26 cellular contexts compared by ENCODE assay signal in genomic region chr7:65609131-65609530, GRCh38.
"Had no signal": no experiment of that assay in that cellular context is flagged by ENCODE, and none has a peak within 500 bp of the region (broad histone marks: within the 10 kb centered on the region; RNA-seq: fewer than 3 reads in every experiment).

No MANE protein-coding gene starts in this region.

- H3K9me3 ChIP-seq: colonic mucosa, esophagus muscularis mucosa, esophagus squamous epithelium, gastrocnemius medialis, gastroesophageal sphincter, heart left ventricle, heart right ventricle had no signal

- H3K27ac ChIP-seq: colonic mucosa, coronary artery, dorsolateral prefrontal cortex, epithelial cell of prostate, esophagus muscularis mucosa, esophagus squamous epithelium, foreskin keratinocyte, gastrocnemius medialis, gastroesophageal sphincter, heart left ventricle, heart right ventricle had no signal

- H3K4me1 ChIP-seq: colonic mucosa, esophagus muscularis mucosa, esophagus squamous epithelium, foreskin keratinocyte, gastrocnemius medialis, gastroesophageal sphincter, heart left ventricle, heart right ventricle had no signal

- FAIRE-seq: endometrium, endothelial cell of umbilical vein had no signal

- DNase-seq: colonic mucosa; cortex of kidney; dermis blood vessel endothelial cell; dorsolateral prefrontal cortex; effector CD4-positive, alpha-beta T cell; effector CD8-positive, alpha-beta T cell; effector memory CD4-positive, alpha-beta T cell; effector memory CD8-positive, alpha-beta T cell; endodermal cell; erythroblast; esophagus squamous epithelium; foreskin fibroblast; foreskin keratinocyte; foreskin melanocyte; gastrocnemius medialis; glutamatergic neuron; head of caudate nucleus; heart left ventricle; heart right ventricle had no signal

- H3K27me3 ChIP-seq: colonic mucosa, foreskin keratinocyte, gastrocnemius medialis had no signal

- H3K4me3 ChIP-seq: colonic mucosa, coronary artery, dorsolateral prefrontal cortex, esophagus muscularis mucosa, esophagus squamous epithelium, gastrocnemius medialis, gastroesophageal sphincter, heart left ventricle, heart right ventricle had no signal

- ATAC-seq: effector memory CD8-positive, alpha-beta T cell; esophagus mucosa; foreskin keratinocyte; gastrocnemius medialis; gastroesophageal sphincter; heart left ventricle; heart right ventricle had no signal

- H3K36me3 ChIP-seq: colonic mucosa, esophagus muscularis mucosa, esophagus squamous epithelium, gastrocnemius medialis, gastroesophageal sphincter, heart left ventricle, heart right ventricle had no signal
